27 cellular contexts compared by ENCODE assay signal in genomic region chr2:222927600-222927999, GRCh38.
"Had no signal": no experiment of that assay in that cellular context is flagged by ENCODE, and none has a peak within 500 bp of the region (broad histone marks: within the 10 kb centered on the region; RNA-seq: fewer than 3 reads in every experiment).

No MANE protein-coding gene starts in this region.

- H3K4me3 ChIP-seq: dorsolateral prefrontal cortex, ovary, sigmoid colon, suprapubic skin, tibial artery, upper lobe of right lung had no signal

- H3K4me3 Mint-ChIP-seq: activated CD4-positive, alpha-beta memory T cell treated with anti-CD3 and anti-CD28 coated beads, Interleukin-2, amount 10 ng/mL, durations not matched to agents 7 days and 5 days; activated naive CD8-positive, alpha-beta T cell; activated T-cell treated with anti-CD3 and anti-CD28 coated beads, Interleukin-2, amount 50 U/mL, for 4 hours; nephron had no signal

- H3K4me1 Mint-ChIP-seq: activated CD4-positive, alpha-beta memory T cell treated with anti-CD3 and anti-CD28 coated beads, Interleukin-2, amount 10 ng/mL, durations not matched to agents 7 days and 5 days; nephron had no signal

- DNase-seq: activated CD4-positive, alpha-beta memory T cell treated with anti-CD3 and anti-CD28 coated beads, Interleukin-2, amount 10 ng/mL, durations not matched to agents 7 days and 5 days; activated CD4-positive, alpha-beta T cell treated with anti-CD3 and anti-CD28 coated beads for 48 hours; activated CD4-positive, CD25-positive, alpha-beta regulatory T cell; activated CD8-positive, alpha-beta memory T cell treated with anti-CD3 and anti-CD28 coated beads, Interleukin-2, amount 50 U/mL, for 48 hours; activated naive CD4-positive, alpha-beta T cell treated with Interleukin-2 at 50 U/mL for 16 hours; activated T-cell treated with anti-CD3 and anti-CD28 coated beads, Interleukin-2, amount 50 U/mL, for 4 hours; anterior cingulate cortex; dorsolateral prefrontal cortex; effector memory CD4-positive, alpha-beta T cell; foreskin fibroblast; head of caudate nucleus; hippocampal formation; left cardiac atrium; left ventricle myocardium superior; ovary; sigmoid colon; stimulated activated CD4-positive, alpha-beta T cell treated with anti-CD3 and anti-CD28 coated beads, Interleukin-15, amount 100 ng/mL, for 24 hours; stimulated activated CD4-positive, alpha-beta T cell treated with anti-CD3 and anti-CD28 coated beads, Interleukin-2, amount 100 ng/mL, for 24 hours; stimulated activated naive CD4-positive, alpha-beta T cell; T-helper 1 cell; tibial artery; upper lobe of right lung had no signal

- H3K27me3 ChIP-seq: dorsolateral prefrontal cortex, ovary, sigmoid colon, suprapubic skin, tibial artery, upper lobe of right lung had no signal

- H3K27ac ChIP-seq: ovary, sigmoid colon, suprapubic skin, tibial artery, upper lobe of right lung had no signal

- FAIRE-seq: bronchial epithelial cell had no signal

- H3K9me3 ChIP-seq: ovary, sigmoid colon, suprapubic skin, tibial artery, upper lobe of right lung had no signal

- H3K27me3 Mint-ChIP-seq: activated CD4-positive, alpha-beta memory T cell treated with anti-CD3 and anti-CD28 coated beads, Interleukin-2, amount 10 ng/mL, durations not matched to agents 7 days and 5 days; activated naive CD8-positive, alpha-beta T cell; progenitor cell of endocrine pancreas had no signal

- ATAC-seq: activated T-cell treated with anti-CD3 and anti-CD28 coated beads, Interleukin-2, amount 50 U/mL, for 4 hours; left cardiac atrium; left ventricle myocardium superior; upper lobe of right lung had no signal

- H3K27ac Mint-ChIP-seq: activated CD4-positive, alpha-beta memory T cell treated with anti-CD3 and anti-CD28 coated beads, Interleukin-2, amount 10 ng/mL, durations not matched to agents 7 days and 5 days; activated naive CD8-positive, alpha-beta T cell; nephron had no signal

- H3K4me1 ChIP-seq: sigmoid colon, suprapubic skin, tibial artery, upper lobe of right lung had no signal

- H3K9me3 Mint-ChIP-seq: activated CD4-positive, alpha-beta memory T cell treated with anti-CD3 and anti-CD28 coated beads, Interleukin-2, amount 10 ng/mL, durations not matched to agents 7 days and 5 days; activated T-cell treated with anti-CD3 and anti-CD28 coated beads, Interleukin-2, amount 50 U/mL, for 4 hours; nephron had no signal
